In genomic region chr1:212951058-212951923, GRCh38 we compare ENCODE assay signal across 8 cellular contexts. TPM values are rescaled to one million over a fixed set of nuclear protein-coding genes. Genes with fewer than 3 reads are reported as not detected.
DNase-seq lines count a peak whose midpoint lies in the region; ATAC-seq and TF ChIP-seq lines count a peak whose summit lies in the region.

No MANE protein-coding gene starts in this region.

- no peaks in the 10 kb centered on the region for H3K9me3 ChIP-seq in liver (ENCODE audit: control insufficient read depth in 4 of 4, low read length in 3 of 4)
- H3K9me3 ChIP-seq in upper lobe of right lung = no peaks in the 10 kb centered on the region

- peaks cover 13% of the 10 kb centered on the region for H3K4me1 Mint-ChIP-seq in HFFc6 (ENCODE audit: low read depth)

- ATAC-seq in upper lobe of right lung (no peak), GM18498 (IDR thresholded peaks at IDR 0.05; ENCODE audit: unreplicated experiment) (no peak), GM18873 (IDR thresholded peaks at IDR 0.05; ENCODE audit: low FRiP score, unreplicated experiment) (no peak)

- H3K27ac ChIP-seq in liver (ENCODE audit: low read depth in 1 of 2, low read length in 2 of 2) (no peak overlapping the region), upper lobe of right lung (no peak overlapping the region)

- 7% methylated on average over 74 of the region's 74 CpGs for WGBS in liver

- H3K27ac Mint-ChIP-seq in HFFc6 = no peak overlapping the region

- intact Hi-C loops in upper lobe of right lung (cut with DNase I) = no loop called here

- TF ChIP-seq RAD21 in liver (IDR thresholded peaks at IDR 0.05) = no peak

- H3K9me3 Mint-ChIP-seq in HFFc6 = no peaks in the 10 kb centered on the region

- H3K4me1 ChIP-seq in liver (ENCODE audit: control insufficient read depth in 4 of 4, insufficient read depth in 4 of 4, low read length in 3 of 4) = peaks cover 3 to 18% (median 9%) of the 10 kb centered on the region in 4 donors
- peaks cover 13% of the 10 kb centered on the region for H3K4me1 ChIP-seq in upper lobe of right lung

- peaks cover 56% of the 10 kb centered on the region for H3K27me3 Mint-ChIP-seq in HFFc6 (ENCODE audit: insufficient read depth)

- TF ChIP-seq CTCF in HFFc6 (IDR thresholded peaks at IDR 0.05) (no peak), liver (IDR thresholded peaks at IDR 0.05; ENCODE audit: low read depth, low read length, missing input control) (no peak), upper lobe of right lung (IDR thresholded peaks at IDR 0.05) (no peak)

- DNase-seq in COR-L47 (lab: John Stamatoyannopoulos, UW) = peak; percentile 7
- no peak for DNase-seq in HFFc6
- DNase-seq in astrocyte of the hippocampus (ENCODE audit: low read depth, low spot score) = peak; percentile 44
- DNase-seq in upper lobe of right lung = no peak
- DNase-seq in OCI-M2 (lab: John Stamatoyannopoulos, UW; ENCODE audit: unreplicated experiment) = no peak

- H3K9ac ChIP-seq in liver (ENCODE audit: low read depth in 1 of 2, low read length in 2 of 2) = no peak overlapping the region

- H3K36me3 ChIP-seq in liver (ENCODE audit: control insufficient read depth in 4 of 4, insufficient read depth in 3 of 4, low read depth in 1 of 4, low read length in 3 of 4) = no peaks in the 10 kb centered on the region
- no peaks in the 10 kb centered on the region for H3K36me3 ChIP-seq in upper lobe of right lung

- H3K4me3 Mint-ChIP-seq in HFFc6 = peak overlapping the region; percentile 83

- H3K27me3 ChIP-seq in liver (ENCODE audit: control insufficient read depth in 4 of 4, insufficient read depth in 4 of 4, low read length in 3 of 4) = peaks cover 0 to 15% (median 0%) of the 10 kb centered on the region in 4 donors
- H3K27me3 ChIP-seq in upper lobe of right lung = peaks cover 20% of the 10 kb centered on the region

- H3K4me3 ChIP-seq in liver (ENCODE audit: low read depth in 1 of 3, low read length in 3 of 3) (peak overlapping the region in 2 of 3 donors; percentile 2 to 48), upper lobe of right lung (peak overlapping the region; percentile 51)

- no peaks in the 10 kb centered on the region for H3K36me3 Mint-ChIP-seq in HFFc6 (ENCODE audit: low read depth)

TF ChIP-seq in liver, 16 proteins besides CTCF, POLR2A, EP300 and RAD21:
- TF ChIP-seq JUND (IDR thresholded peaks at IDR 0.05) (no peak), FOXA2 (IDR thresholded peaks at IDR 0.05) (no peak), FOXA1 (IDR thresholded peaks at IDR 0.05) (no peak), EGR1 (IDR thresholded peaks at IDR 0.05; ENCODE audit: low read depth in 2 of 2) (no peak), SP1 (IDR thresholded peaks at IDR 0.05) (no peak)

RNA-seq across cellular contexts. Expression of gene VASH2, which starts 0.9 kb away (rescaled TPM):
- under 1 TPM in 1 of 6 experiments, not detected in 5; 0.10 TPM for total RNA-seq in HFFc6 (2021; fragmentation: NEBNext Ultra II Directional; extraction: Animal tissue kit (Norgen Biotek cat#: 25700))
- total RNA-seq in liver = under 1 TPM; 0.08 to 0.70 TPM
- polyA plus RNA-seq in liver = under 1 TPM; 0.01 to 0.38 TPM
- 1.9 TPM for total RNA-seq in upper lobe of right lung

Comparison
In these comparisons a context has a peak if more than half of its experiments do, and no peak if none do; other contexts are left out.
1. DNase-seq: peak in COR-L47 (single experiment) and astrocyte of the hippocampus (single experiment); none in HFFc6 (single experiment), upper lobe of right lung (single experiment) and OCI-M2 (single experiment).